Comparison of ENCODE assay signal across 10 cellular contexts in genomic region chr10:103739039-103739764, GRCh38.
A peak's percentile ranks its signal among the peaks of the same experiment; 100 is the strongest.
DNase-seq lines count a peak whose midpoint lies in the region; ATAC-seq and TF ChIP-seq lines count a peak whose summit lies in the region.
"Had no signal": no experiment of that assay in that cellular context is flagged by ENCODE, and none has a peak within 500 bp of the region (broad histone marks: within the 10 kb centered on the region; RNA-seq: fewer than 3 reads in every experiment).

No MANE protein-coding gene starts in this region.

- no peaks in the 10 kb centered on the region for H4K20me1 ChIP-seq in PC-3 (ENCODE audit: low read length)

- H3K9me2 ChIP-seq in PC-3 (replicated peaks; ENCODE audit: low read length) = no peaks in the 10 kb centered on the region

- 21 to 38% methylated on average over 9 to 11 of the region's 13 CpGs for WGBS in esophagus squamous epithelium, 2 donors

- CTCF ChIA-PET in PC-3 (lab: Charles Lee) = no interaction called here

- H3K9me3 ChIP-seq in PC-3 (ENCODE audit: low read length) = no peaks in the 10 kb centered on the region
- H3K9me3 ChIP-seq in esophagus squamous epithelium = no peaks in the 10 kb centered on the region
- no peaks in the 10 kb centered on the region for H3K9me3 ChIP-seq in muscle layer of duodenum (ENCODE audit: control insufficient read depth in 1 of 2, low read length in 2 of 2)
- H3K9me3 ChIP-seq: adrenal gland; BLaER1 treated with 17β-estradiol and CSF1 and Interleukin-3, amounts not matched to agents 10 nM and 100 nM had no signal

- POLR2A ChIA-PET in PC-3 (lab: Charles Lee; ENCODE audit: unreplicated experiment) = no interaction called here

- H3K4me3 ChIP-seq in PC-3 (ENCODE audit: low read length) = peak overlapping the region; percentile 26; the same call in 1 of the 2 replicates
- H3K4me3 ChIP-seq in esophagus squamous epithelium = peak overlapping the region in 1 of 4 donors; percentile 15
- H3K4me3 ChIP-seq in muscle layer of duodenum (ENCODE audit: low read depth in 1 of 2, low read length in 2 of 2) = peak overlapping the region; percentile 26 to 39
- H3K4me3 ChIP-seq: BLaER1 treated with 17β-estradiol and CSF1 and Interleukin-3, amounts not matched to agents 10 nM and 100 nM had no signal

- BruUV-seq in PC-3 (replicated peaks; lab: Mats Ljungman, UMichigan) = no TSS peak

- intact Hi-C loops in PC-3 (cut with micrococcal nuclease) = no loop called here
- intact Hi-C loops in esophagus squamous epithelium (cut with DNase I) = no loop called here

- no peak for TF ChIP-seq CTCF in PC-3 (conservative IDR thresholded peaks at IDR 0.05; ENCODE audit: low read depth, low read length)
- no peak for TF ChIP-seq CTCF in esophagus squamous epithelium (IDR thresholded peaks at IDR 0.05)

- H3K27me3 ChIP-seq in PC-3 (ENCODE audit: low read length) (no peaks in the 10 kb centered on the region), esophagus squamous epithelium (no peaks in the 10 kb centered on the region), muscle layer of duodenum (ENCODE audit: low read depth, low read length) (no peaks in the 10 kb centered on the region)
- H3K27me3 ChIP-seq: adrenal gland; BLaER1 treated with 17β-estradiol and CSF1 and Interleukin-3, amounts not matched to agents 10 nM and 100 nM had no signal

- H3K27ac ChIP-seq in PC-3 (ENCODE audit: low read length) (peak overlapping the region; percentile 80), esophagus squamous epithelium (peak overlapping the region; percentile 63 to 90 (median 84)), muscle layer of duodenum (ENCODE audit: low read length) (peak overlapping the region; percentile 56)

- peaks cover 20% of the 10 kb centered on the region for H3K4me1 ChIP-seq in PC-3 (ENCODE audit: insufficient read depth, low read length)
- H3K4me1 ChIP-seq in esophagus squamous epithelium = peaks cover 39 to 84% (median 52%) of the 10 kb centered on the region in 3 donors
- peaks cover 15 to 44% of the 10 kb centered on the region in 2 donors for H3K4me1 ChIP-seq in muscle layer of duodenum (ENCODE audit: control insufficient read depth in 1 of 2, insufficient read depth in 2 of 2, low read length in 2 of 2)

- peak; percentile 83 for ATAC-seq in PC-3
- no peak for ATAC-seq in activated naive CD4-positive, alpha-beta T cell treated with anti-CD3 and anti-CD28 coated beads, Interleukin-2, amount 50 U/mL, for 72 hours

- TF ChIP-seq POLR2A in esophagus squamous epithelium (IDR thresholded peaks at IDR 0.05) = no peak

- H3K9ac ChIP-seq in PC-3 (ENCODE audit: low read length) = peak overlapping the region; percentile 51
- H3K9ac ChIP-seq: BLaER1 treated with 17β-estradiol and CSF1 and Interleukin-3, amounts not matched to agents 10 nM and 100 nM had no signal

- in situ Hi-C loops in ACHN (cut with HindIII; ENCODE audit: low pct_ligation_motif_present, low pct_unique_long_range_greater_than_20kb, low sequenced_read_pairs) = no loop called here

- H3K36me3 ChIP-seq in PC-3 (ENCODE audit: low read depth, low read length) = no peaks in the 10 kb centered on the region
- peaks cover 0 to 9% (median 0%) of the 10 kb centered on the region in 3 donors for H3K36me3 ChIP-seq in esophagus squamous epithelium
- no peaks in the 10 kb centered on the region for H3K36me3 ChIP-seq in muscle layer of duodenum (ENCODE audit: control insufficient read depth in 1 of 2, insufficient read depth in 2 of 2, low read length in 2 of 2)
- H3K36me3 ChIP-seq: adrenal gland had no signal

- no peaks in the 10 kb centered on the region for H3K36me3 Mint-ChIP-seq in activated naive CD4-positive, alpha-beta T cell treated with anti-CD3 and anti-CD28 coated beads, Interleukin-2, amount 50 U/mL, for 72 hours

- H3F3A ChIP-seq in PC-3 (ENCODE audit: low read length, unreplicated experiment) = no peaks in the 10 kb centered on the region

- no peak overlapping the region for H3K27ac Mint-ChIP-seq in activated naive CD4-positive, alpha-beta T cell treated with anti-CD3 and anti-CD28 coated beads, Interleukin-2, amount 50 U/mL, for 72 hours

- H2AFZ ChIP-seq in PC-3 (ENCODE audit: low read length) = peak overlapping the region; percentile 63

- H3K4me2 ChIP-seq in PC-3 (ENCODE audit: low read length) = peak overlapping the region; percentile 69

- DNase-seq in ACHN = peak; percentile 94
- DNase-seq in PC-3 = peak; percentile 84
- no peak for DNase-seq in esophagus squamous epithelium (lab: John Stamatoyannopoulos, UW)
- DNase-seq in SHP77 treated with DMSO at 0.1 percent for 48 hours (lab: John Stamatoyannopoulos, UW) = no peak
- no peak for DNase-seq in NCI-H2081 treated with DMSO at 0.1 percent for 48 hours (lab: John Stamatoyannopoulos, UW)
- DNase-seq in activated naive CD4-positive, alpha-beta T cell treated with anti-CD3 and anti-CD28 coated beads, Interleukin-2, amount 50 U/mL, for 72 hours (ENCODE audit: low spot score in 2 of 2) = no peak
- no peak for DNase-seq in COR-L47 (lab: John Stamatoyannopoulos, UW)

- no peaks in the 10 kb centered on the region for H3K79me2 ChIP-seq in PC-3 (ENCODE audit: low read length)

- no peaks in the 10 kb centered on the region for H3K9me3 Mint-ChIP-seq in activated naive CD4-positive, alpha-beta T cell treated with anti-CD3 and anti-CD28 coated beads, Interleukin-2, amount 50 U/mL, for 72 hours

Comparison
In these comparisons a context has a peak if more than half of its experiments do, and no peak if none do; other contexts are left out.
1. DNase-seq: peak in ACHN (single experiment) and PC-3 (single experiment); none in esophagus squamous epithelium (single experiment), SHP77 treated with DMSO at 0.1 percent for 48 hours (single experiment), NCI-H2081 treated with DMSO at 0.1 percent for 48 hours (single experiment), activated naive CD4-positive, alpha-beta T cell treated with anti-CD3 and anti-CD28 coated beads, Interleukin-2, amount 50 U/mL, for 72 hours (0 of 2) and COR-L47 (single experiment).
2. Peak in every context shown above with its lines, with median percentiles within 50 percentile points of each other: H3K27ac ChIP-seq.